8 cellular contexts compared by ENCODE assay signal in genomic region chr4:70661309-70661922, GRCh38.
DNase-seq lines count a peak whose midpoint lies in the region; ATAC-seq lines count a peak whose summit lies in the region.
"Not testable (repeated sequence)": the region's sequence is repeated elsewhere in the genome, so short reads cannot be mapped to it uniquely, and the experiment has no call there.

No MANE protein-coding gene starts in this region.

- H3K27ac ChIP-seq in ACC112 (ENCODE audit: low read depth, low read length) = not testable (repeated sequence)

- ATAC-seq in GM18511 (IDR thresholded peaks at IDR 0.05; ENCODE audit: unreplicated experiment) (peak; percentile 84), GM19372 (IDR thresholded peaks at IDR 0.05; ENCODE audit: low read depth, unreplicated experiment) (peak; percentile 71), GM21786 (IDR thresholded peaks at IDR 0.05; ENCODE audit: unreplicated experiment) (peak; percentile 88), HG03039 (IDR thresholded peaks at IDR 0.05; ENCODE audit: unreplicated experiment) (peak; percentile 78), HG03460 (IDR thresholded peaks at IDR 0.05; ENCODE audit: unreplicated experiment) (peak; percentile 89)
- peak; percentile 41 to 55 for ATAC-seq in activated CD4-positive, CD25-positive, alpha-beta regulatory T cell treated with anti-CD3 and anti-CD28 coated beads, Interleukin-2, amount 50 U/mL, for 24 hours
- peak; percentile 76 for ATAC-seq in activated naive CD8-positive, alpha-beta T cell treated with anti-CD3 and anti-CD28 coated beads, Interleukin-2, amount 50 U/mL, for 24 hours

- not testable (repeated sequence) for H3K27ac Mint-ChIP-seq in activated naive CD8-positive, alpha-beta T cell treated with anti-CD3 and anti-CD28 coated beads, Interleukin-2, amount 50 U/mL, for 24 hours

- not testable (repeated sequence) for H3K4me1 ChIP-seq in ACC112 (ENCODE audit: control insufficient read depth, insufficient read depth, low read length, unreplicated experiment)

- H3K4me3 ChIP-seq in ACC112 (ENCODE audit: low read depth, low read length) = not testable (repeated sequence)

- H3K9me3 Mint-ChIP-seq in activated naive CD8-positive, alpha-beta T cell treated with anti-CD3 and anti-CD28 coated beads, Interleukin-2, amount 50 U/mL, for 24 hours = not testable (repeated sequence)

- H3K27me3 ChIP-seq in ACC112 (ENCODE audit: insufficient read depth, low read length) = not testable (repeated sequence)

- not testable (repeated sequence) for H3K36me3 Mint-ChIP-seq in activated naive CD8-positive, alpha-beta T cell treated with anti-CD3 and anti-CD28 coated beads, Interleukin-2, amount 50 U/mL, for 24 hours (ENCODE audit: low read depth)

- H2AFZ ChIP-seq in ACC112 (ENCODE audit: low read length, unreplicated experiment) = peak overlapping the region; percentile 16

- H3K27me3 Mint-ChIP-seq in activated naive CD8-positive, alpha-beta T cell treated with anti-CD3 and anti-CD28 coated beads, Interleukin-2, amount 50 U/mL, for 24 hours = not testable (repeated sequence)

- peak; percentile 11 for DNase-seq in activated naive CD8-positive, alpha-beta T cell treated with anti-CD3 and anti-CD28 coated beads, Interleukin-2, amount 50 U/mL, for 24 hours

- H3K4me1 Mint-ChIP-seq in activated naive CD8-positive, alpha-beta T cell treated with anti-CD3 and anti-CD28 coated beads, Interleukin-2, amount 50 U/mL, for 24 hours = peaks cover 10% of the 10 kb centered on the region

- H3K36me3 ChIP-seq in ACC112 (ENCODE audit: insufficient read depth, low read length) = not testable (repeated sequence)

- H3K4me3 Mint-ChIP-seq in activated naive CD8-positive, alpha-beta T cell treated with anti-CD3 and anti-CD28 coated beads, Interleukin-2, amount 50 U/mL, for 24 hours = not testable (repeated sequence)

- H3K79me2 ChIP-seq in ACC112 (ENCODE audit: control insufficient read depth, insufficient read depth, low read length, unreplicated experiment) = not testable (repeated sequence)
